In genomic region chr2:235901243-235901642, GRCh38 we compare ENCODE assay signal across 17 cellular contexts.
DNase-seq lines count a peak whose midpoint lies in the region; ATAC-seq, FAIRE-seq and TF ChIP-seq lines count a peak whose summit lies in the region.
"Had no signal": no experiment of that assay in that cellular context is flagged by ENCODE, and none has a peak within 500 bp of the region (broad histone marks: within the 10 kb centered on the region; RNA-seq: fewer than 3 reads in every experiment).

No MANE protein-coding gene starts in this region.

- no peak overlapping the region for H2BK12ac ChIP-seq in mesenchymal stem cell (ENCODE audit: low read length in 2 of 2)

- TF ChIP-seq POLR2A in K562 (conservative IDR thresholded peaks at IDR 0.05): no peak

- BruUV-seq in K562 (replicated peaks; lab: Mats Ljungman, UMichigan): TSS peak; percentile 30

- H2AFZ ChIP-seq in K562 (ENCODE audit: low read depth, low read length): no peak overlapping the region
- H2AFZ ChIP-seq in mesenchymal stem cell (ENCODE audit: low read depth, low read length): no peak overlapping the region
- no peak overlapping the region for H2AFZ ChIP-seq in SK-N-SH (ENCODE audit: low read depth)
- H2AFZ ChIP-seq: GM23248 had no signal

- H3K79me1 ChIP-seq in mesenchymal stem cell (replicated peaks; ENCODE audit: low read length, poor library complexity, severe bottlenecking): no peaks in the 10 kb centered on the region

- no peak overlapping the region for H3K18ac ChIP-seq in mesenchymal stem cell (ENCODE audit: low read depth in 1 of 2, low read length in 2 of 2)

- H3K9me3 ChIP-seq in K562 (replicated peaks; ENCODE audit: control insufficient read depth, insufficient read depth, low read depth, low read length): no peaks in the 10 kb centered on the region
- H3K9me3 ChIP-seq in mesenchymal stem cell (ENCODE audit: control insufficient read depth, low read length): peaks cover 4% of the 10 kb centered on the region
- no peaks in the 10 kb centered on the region for H3K9me3 ChIP-seq in SK-N-SH

- in situ Hi-C loops in K562 (cut with MboI): no loop called here

- CTCF ChIA-PET in K562 (lab: Yijun Ruan, JAX; ENCODE audit: low intra/inter-chr PET ratio): no interaction called here
- CTCF ChIA-PET in SK-N-SH (lab: Yijun Ruan, JAX): interaction anchor here (0.9 to 1.3 kb wide), 2 partner anchors 135 to 155 kb away, joined by 3 read pairs; no protein-coding TSS in a partner anchor

- H3K4ac ChIP-seq in mesenchymal stem cell (ENCODE audit: low read depth in 1 of 2, low read length in 2 of 2): no peak overlapping the region

- H3K4me2 ChIP-seq in K562 (ENCODE audit: insufficient read depth, low read length) (no peak overlapping the region), mesenchymal stem cell (ENCODE audit: low read length, poor library complexity, severe bottlenecking) (no peak overlapping the region), SK-N-SH (no peak overlapping the region)

- H3K27ac ChIP-seq in K562 (ENCODE audit: extremely low read depth, low read depth, low read length): no peak overlapping the region
- no peak overlapping the region for H3K27ac ChIP-seq in mesenchymal stem cell (ENCODE audit: low read length, poor library complexity, severe bottlenecking)
- no peak overlapping the region for H3K27ac ChIP-seq in SK-N-SH (ENCODE audit: low read depth in 2 of 2, low read length in 1 of 2)
- H3K27ac ChIP-seq: GM23248 had no signal

- intact Hi-C loops in K562 (cut with micrococcal nuclease): no loop called here

- H3K4me3 ChIP-seq in K562: no peak overlapping the region
- H3K4me3 ChIP-seq in mesenchymal stem cell (ENCODE audit: insufficient read depth in 1 of 2, low read depth in 1 of 2, low read length in 2 of 2): no peak overlapping the region
- H3K4me3 ChIP-seq in SK-N-SH (ENCODE audit: low read depth in 2 of 2, low read length in 1 of 2): no peak overlapping the region
- H3K4me3 ChIP-seq: GM23248 had no signal

- H3K14ac ChIP-seq in mesenchymal stem cell (ENCODE audit: low read length in 2 of 2): no peak overlapping the region

- H3K79me2 ChIP-seq in K562 (ENCODE audit: control insufficient read depth, insufficient read depth, low read length) (no peaks in the 10 kb centered on the region), SK-N-SH (ENCODE audit: insufficient read depth) (no peaks in the 10 kb centered on the region)

- H3K27me3 ChIP-seq in K562 (ENCODE audit: control insufficient read depth in 2 of 2, insufficient read depth in 2 of 2, low read length in 2 of 2) (no peaks in the 10 kb centered on the region), mesenchymal stem cell (ENCODE audit: control insufficient read depth in 1 of 2, insufficient read depth in 1 of 2, low read length in 2 of 2) (no peaks in the 10 kb centered on the region), SK-N-SH (ENCODE audit: insufficient read depth) (no peaks in the 10 kb centered on the region)

- peak; percentile 2 for DNase-seq in HT-29 (ENCODE audit: low spot score)
- DNase-seq in K562 (ENCODE audit: extremely low read depth in 1 of 4, low spot score in 3 of 4): no peak
- peak; percentile 2 for DNase-seq in fibroblast of peridontal ligament (ENCODE audit: extremely low read depth)
- DNase-seq in mesenchymal stem cell: peak; percentile 6
- no peak for DNase-seq in RKO (ENCODE audit: low spot score)
- DNase-seq in SK-N-SH: no peak
- DNase-seq: C1 segment of cervical spinal cord; CD4-positive, alpha-beta T cell; DMS153; GF-D8; GM23248 had no signal

- FAIRE-seq in K562 (lab: Jason Lieb, UNC): no peak
- FAIRE-seq: A204.1, GM18507, H54 had no signal

- H2BK120ac ChIP-seq in mesenchymal stem cell (ENCODE audit: low read depth, low read length): no peak overlapping the region

- H3K23ac ChIP-seq in mesenchymal stem cell (ENCODE audit: low read length in 2 of 2): no peak overlapping the region

- no peaks in the 10 kb centered on the region for H3K9me1 ChIP-seq in K562 (ENCODE audit: control insufficient read depth, insufficient read depth, low read length)

- ATAC-seq in K562 (no peak), HG03378 (IDR thresholded peaks at IDR 0.05; ENCODE audit: unreplicated experiment) (no peak), GM18858 (IDR thresholded peaks at IDR 0.05; ENCODE audit: unreplicated experiment) (no peak)
- ATAC-seq: HCT116 had no signal

- H2AK5ac ChIP-seq in mesenchymal stem cell (ENCODE audit: low read length, severe bottlenecking): no peak overlapping the region

- WGBS in K562 (ENCODE audit: insufficient coverage, low coverage, missing lambda C conversion rate): 84% methylated on average over 1 of the region's 1 CpG
- WGBS in mesenchymal stem cell: 88% methylated on average over 1 of the region's 1 CpG
- WGBS in SK-N-SH (ENCODE audit: low lambda C conversion rate): 100% methylated on average over 1 of the region's 1 CpG

- no peak overlapping the region for H2BK5ac ChIP-seq in mesenchymal stem cell (ENCODE audit: low read depth, low read length, poor library complexity, severe bottlenecking)

- no peak for TF ChIP-seq RAD21 in K562 (CRISPR knock-in tag; conservative IDR thresholded peaks at IDR 0.05 in 1 of 2, IDR thresholded peaks at IDR 0.05 in 1 of 2)
- no peak for TF ChIP-seq RAD21 in SK-N-SH (IDR thresholded peaks at IDR 0.05; ENCODE audit: low read length)

- no peaks in the 10 kb centered on the region for H3F3A ChIP-seq in SK-N-SH (replicated peaks; ENCODE audit: insufficient read depth)

- H3K9ac ChIP-seq in K562 (ENCODE audit: insufficient read depth in 1 of 2, low read depth in 2 of 2, low read length in 2 of 2): no peak overlapping the region
- no peak overlapping the region for H3K9ac ChIP-seq in mesenchymal stem cell (ENCODE audit: low read length)
- H3K9ac ChIP-seq in SK-N-SH: no peak overlapping the region
- H3K9ac ChIP-seq: GM23248 had no signal

- TF ChIP-seq EP300 in K562 (IDR thresholded peaks at IDR 0.05; ENCODE audit: low read length) (no peak), SK-N-SH (IDR thresholded peaks at IDR 0.05; ENCODE audit: borderline replicate concordance in 1 of 2, low read depth in 1 of 2, low read length in 1 of 2) (no peak)

- no peaks in the 10 kb centered on the region for H3K9me2 ChIP-seq in SK-N-SH

- H3K4me1 ChIP-seq in K562 (replicated peaks in 1 of 2; ENCODE audit: control insufficient read depth in 2 of 2, insufficient read depth in 2 of 2, low read length in 2 of 2): peaks cover 0 to 4% of the 10 kb centered on the region in 2 experiments; a peak in 2 of 5 replicates
- H3K4me1 ChIP-seq in mesenchymal stem cell (ENCODE audit: control insufficient read depth, insufficient read depth, low read depth, low read length): peaks cover 5% of the 10 kb centered on the region
- H3K4me1 ChIP-seq in SK-N-SH (ENCODE audit: control insufficient read depth in 1 of 2, insufficient read depth in 2 of 2, low read depth in 1 of 2, low read length in 1 of 2): no peaks in the 10 kb centered on the region

- H4K20me1 ChIP-seq in K562 (replicated peaks; ENCODE audit: control insufficient read depth, insufficient read depth, low read length) (no peaks in the 10 kb centered on the region), SK-N-SH (ENCODE audit: insufficient read depth) (no peaks in the 10 kb centered on the region)

- POLR2A ChIA-PET in K562 (lab: Yijun Ruan, JAX): interaction anchor here (1.0 kb wide), 1 partner anchor 11 kb away, joined by 3 read pairs; no protein-coding TSS in a partner anchor
- POLR2A ChIA-PET in SK-N-SH (lab: Yijun Ruan, JAX): no interaction called here

- H2BK15ac ChIP-seq in mesenchymal stem cell (ENCODE audit: low read depth, poor library complexity, severe bottlenecking): no peak overlapping the region

- no peak overlapping the region for H4K91ac ChIP-seq in mesenchymal stem cell (ENCODE audit: low read length)

- H3K36me3 ChIP-seq in K562 (ENCODE audit: control insufficient read depth, insufficient read depth, low read length) (peaks cover under 1% of the 10 kb centered on the region; the same call in 1 of the 3 replicates), mesenchymal stem cell (ENCODE audit: control insufficient read depth in 1 of 2, insufficient read depth in 2 of 2, low read depth in 1 of 2, low read length in 2 of 2) (peaks cover 0 to 6% of the 10 kb centered on the region in 2 experiments), SK-N-SH (replicated peaks in 1 of 2; ENCODE audit: control insufficient read depth in 1 of 2, insufficient read depth in 2 of 2, low read length in 1 of 2) (no peaks in the 10 kb centered on the region)

- TF ChIP-seq CTCF in K562 (IDR thresholded peaks at IDR 0.05 in 2 of 3, conservative IDR thresholded peaks at IDR 0.05 in 1 of 3; ENCODE audit: insufficient read depth in 2 of 3, low read depth in 1 of 3, low read length in 3 of 3) (no peak), SK-N-SH (IDR thresholded peaks at IDR 0.05) (no peak)

- no peak overlapping the region for H4K8ac ChIP-seq in mesenchymal stem cell (ENCODE audit: low read length)

TF ChIP-seq in K562, 482 proteins besides CTCF, POLR2A, EP300 and RAD21 (continues in another document):
- TF ChIP-seq RNF2 (IDR thresholded peaks at IDR 0.05): no peak
- no peak for TF ChIP-seq BRD9 (IDR thresholded peaks at IDR 0.05; ENCODE audit: low read depth, partially characterized antibody)
- TF ChIP-seq ZNF174 (CRISPR knock-in tag; IDR thresholded peaks at IDR 0.05): no peak
- no peak for TF ChIP-seq ZNF644 (tag; IDR thresholded peaks at IDR 0.05; ENCODE audit: low read depth)
- no peak for TF ChIP-seq CBX2 (IDR thresholded peaks at IDR 0.05; ENCODE audit: insufficient read depth, low read length, poor library complexity, severe bottlenecking)
- TF ChIP-seq HDGF (IDR thresholded peaks at IDR 0.05): no peak
- TF ChIP-seq U2AF1 (optimal IDR thresholded peaks at IDR 0.05; ENCODE audit: low read depth, low read length): no peak
- no peak for TF ChIP-seq TEAD2 (tag; IDR thresholded peaks at IDR 0.05)
- no peak for TF ChIP-seq CTBP1 (IDR thresholded peaks at IDR 0.05; ENCODE audit: borderline replicate concordance)
- no peak for TF ChIP-seq RFX1 (IDR thresholded peaks at IDR 0.05)
- no peak for TF ChIP-seq HDAC2 (IDR thresholded peaks at IDR 0.05)

TF ChIP-seq in SK-N-SH, 30 proteins besides CTCF, POLR2A, EP300 and RAD21:
- TF ChIP-seq SMC3 (IDR thresholded peaks at IDR 0.05; ENCODE audit: low read depth, low read length) (no peak), JUND (IDR thresholded peaks at IDR 0.05) (no peak), EZH2phosphoT487 (IDR thresholded peaks at IDR 0.05; ENCODE audit: borderline replicate concordance, low read depth) (no peak), FOXM1 (IDR thresholded peaks at IDR 0.05; ENCODE audit: low read depth) (no peak)

Comparison
In these comparisons a context has a peak if more than half of its experiments do, and no peak if none do; other contexts are left out.
1. DNase-seq: peak in HT-29 (single experiment), fibroblast of peridontal ligament (single experiment) and mesenchymal stem cell (single experiment); none in K562 (0 of 4), RKO (single experiment) and SK-N-SH (single experiment).